In the genomic region with DNA sequence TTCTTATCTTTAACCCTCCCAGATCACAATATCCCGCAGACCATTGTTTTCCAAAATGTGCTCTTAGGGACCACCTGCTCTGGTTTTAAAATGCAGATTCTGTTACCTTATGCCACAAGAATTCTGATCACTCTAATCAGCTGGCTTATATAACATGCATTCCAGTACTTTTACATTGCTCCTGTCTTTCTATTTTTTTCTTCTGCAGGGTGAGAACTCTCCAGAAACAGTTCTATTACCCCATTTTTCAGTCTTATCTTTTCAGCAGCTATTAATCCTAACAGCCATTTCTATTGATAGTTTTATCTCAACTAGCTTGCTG, we compare ENCODE assay signal across 9 cellular contexts. TPM values are rescaled to one million over a fixed set of nuclear protein-coding genes. Genes with fewer than 3 reads are reported as not detected.
DNase-seq lines count a peak whose midpoint lies in the region; ATAC-seq lines count a peak whose summit lies in the region.
"Had no signal": no experiment of that assay in that cellular context is flagged by ENCODE, and none has a peak within 500 bp of the region (broad histone marks: within the 10 kb centered on the region; RNA-seq: fewer than 3 reads in every experiment).

No MANE protein-coding gene starts in this region.

- H3K4me1 Mint-ChIP-seq in stimulated activated effector memory CD8-positive, alpha-beta T cell treated with anti-CD3 and anti-CD28 coated beads, Interleukin-12 subunit alpha, Interleukin-12 subunit beta, amount 100 ng/mL, for 72 hours: peaks cover 28% of the 10 kb centered on the region

- H3K27ac ChIP-seq in Karpas-422 (ENCODE audit: low read length): peak overlapping the region; percentile 62

- H3K4me1 ChIP-seq in Karpas-422 (ENCODE audit: low read length) (peaks cover 55% of the 10 kb centered on the region), adipocyte (ENCODE audit: control insufficient read depth, insufficient read depth, low read length) (peaks cover 66% of the 10 kb centered on the region)

- DNase-seq in Karpas-422 (no peak), adipocyte (ENCODE audit: low read depth) (no peak), inferior parietal cortex (ENCODE audit: extremely low spot score) (peak; percentile 32), superior temporal gyrus (ENCODE audit: extremely low spot score) (no peak), activated gamma-delta T cell (lab: John Stamatoyannopoulos, UW) (no peak), activated gamma-delta T cell treated with Interleukin-2 at 50 U/mL for 16 hours (no peak)
- no peak for DNase-seq in stimulated activated effector memory CD8-positive, alpha-beta T cell treated with anti-CD3 and anti-CD28 coated beads, Interleukin-12 subunit alpha, Interleukin-12 subunit beta, amount 100 ng/mL, for 72 hours (ENCODE audit: low spot score in 2 of 2)
- DNase-seq: NCI-H1436 had no signal

- H3K9me3 ChIP-seq in Karpas-422 (ENCODE audit: low read length) (no peaks in the 10 kb centered on the region), adipocyte (ENCODE audit: control insufficient read depth, low read length) (no peaks in the 10 kb centered on the region)

- H3K9ac ChIP-seq in Karpas-422 (ENCODE audit: low read length): no peak overlapping the region
- H3K9ac ChIP-seq in adipocyte (ENCODE audit: low read length): peak overlapping the region; percentile 98

- no peak for ATAC-seq in stimulated activated effector memory CD8-positive, alpha-beta T cell treated with anti-CD3 and anti-CD28 coated beads, Interleukin-12 subunit alpha, Interleukin-12 subunit beta, amount 100 ng/mL, for 72 hours
- ATAC-seq in GM21381 (IDR thresholded peaks at IDR 0.05; ENCODE audit: unreplicated experiment): no peak

- peaks cover 75% of the 10 kb centered on the region for H3K79me2 ChIP-seq in Karpas-422 (ENCODE audit: low read length)

- peak overlapping the region; percentile 84 for H3K4me3 Mint-ChIP-seq in stimulated activated effector memory CD8-positive, alpha-beta T cell treated with anti-CD3 and anti-CD28 coated beads, Interleukin-12 subunit alpha, Interleukin-12 subunit beta, amount 100 ng/mL, for 72 hours

- H3K9me2 ChIP-seq in Karpas-422 (replicated peaks; ENCODE audit: insufficient read depth, low read length): no peaks in the 10 kb centered on the region

- no peak overlapping the region for H3K27ac Mint-ChIP-seq in stimulated activated effector memory CD8-positive, alpha-beta T cell treated with anti-CD3 and anti-CD28 coated beads, Interleukin-12 subunit alpha, Interleukin-12 subunit beta, amount 100 ng/mL, for 72 hours

- H2AFZ ChIP-seq in Karpas-422 (ENCODE audit: low read length): no peak overlapping the region

- H3K4me2 ChIP-seq in Karpas-422 (ENCODE audit: low read depth, low read length, poor library complexity, severe bottlenecking): peak overlapping the region; percentile 97

- H3K4me3 ChIP-seq in Karpas-422 (ENCODE audit: low read length): peak overlapping the region; percentile 94; the same call in 1 of the 2 replicates
- H3K4me3 ChIP-seq in adipocyte (ENCODE audit: low read length): peak overlapping the region; percentile 98

- peaks cover 17% of the 10 kb centered on the region for H3K36me3 Mint-ChIP-seq in stimulated activated effector memory CD8-positive, alpha-beta T cell treated with anti-CD3 and anti-CD28 coated beads, Interleukin-12 subunit alpha, Interleukin-12 subunit beta, amount 100 ng/mL, for 72 hours

- no peaks in the 10 kb centered on the region for H3K36me3 ChIP-seq in Karpas-422 (ENCODE audit: insufficient read depth, low read length)
- peaks cover 17% of the 10 kb centered on the region for H3K36me3 ChIP-seq in adipocyte (ENCODE audit: control insufficient read depth, insufficient read depth, low read length, severe bottlenecking)

- H4K20me1 ChIP-seq in Karpas-422 (ENCODE audit: insufficient read depth, low read depth, low read length): no peaks in the 10 kb centered on the region

- H3K27me3 ChIP-seq in Karpas-422 (ENCODE audit: low read length) (no peaks in the 10 kb centered on the region), adipocyte (replicated peaks; ENCODE audit: control insufficient read depth, insufficient read depth, low read length) (no peaks in the 10 kb centered on the region)

- H3K9me3 Mint-ChIP-seq in stimulated activated effector memory CD8-positive, alpha-beta T cell treated with anti-CD3 and anti-CD28 coated beads, Interleukin-12 subunit alpha, Interleukin-12 subunit beta, amount 100 ng/mL, for 72 hours: no peaks in the 10 kb centered on the region

RNA-seq across cellular contexts. Expression of a gene that starts 2.8 kb away (rescaled TPM):
- 56.4 and 120 TPM in 2 replicates for total RNA-seq in Karpas-422 (2014; rRNA removed; shearing (Covaris generic); ENCODE audit: low replicate concordance)
